22 cellular contexts compared by ENCODE assay signal in genomic region chr7:158926348-158926747, GRCh38.
DNase-seq lines count a peak whose midpoint lies in the region; ATAC-seq and TF ChIP-seq lines count a peak whose summit lies in the region.
"Had no signal": no experiment of that assay in that cellular context is flagged by ENCODE, and none has a peak within 500 bp of the region (broad histone marks: within the 10 kb centered on the region; RNA-seq: fewer than 3 reads in every experiment).

No MANE protein-coding gene starts in this region.

- H2BK120ac ChIP-seq in IMR-90 (ENCODE audit: low read depth, low read length): no peak overlapping the region

- no peak overlapping the region for H2BK20ac ChIP-seq in IMR-90 (ENCODE audit: low read depth, low read length)

- H3K4me3 ChIP-seq in IMR-90 (ENCODE audit: insufficient read depth, low read depth, low read length) (no peak overlapping the region), osteoblast (ENCODE audit: insufficient read depth, low read length) (no peak overlapping the region)
- H3K4me3 ChIP-seq: BLaER1, GM12878 had no signal

- H3K4me2 ChIP-seq in IMR-90 (ENCODE audit: low read depth, low read length): no peak overlapping the region
- no peak overlapping the region for H3K4me2 ChIP-seq in osteoblast (ENCODE audit: insufficient read depth, low read length)
- H3K4me2 ChIP-seq: BLaER1 had no signal

- BruUV-seq in IMR-90 (replicated peaks; lab: Mats Ljungman, UMichigan): no TSS peak

- H3K27ac ChIP-seq in IMR-90 (ENCODE audit: insufficient read depth, low read length) (no peak overlapping the region), osteoblast (ENCODE audit: low read depth, low read length) (no peak overlapping the region)
- H3K27ac ChIP-seq: BLaER1 had no signal

- no peaks in the 10 kb centered on the region for H3K9me3 ChIP-seq in IMR-90 (ENCODE audit: control insufficient read depth, insufficient read depth, low read length)
- H3K9me3 ChIP-seq in osteoblast (ENCODE audit: low read depth, low read length): no peaks in the 10 kb centered on the region
- H3K9me3 ChIP-seq: BE2C, BLaER1 had no signal

- TF ChIP-seq CTCF in IMR-90 (conservative IDR thresholded peaks at IDR 0.05; ENCODE audit: low read depth, low read length): no peak
- no peak for TF ChIP-seq CTCF in osteoblast (IDR thresholded peaks at IDR 0.05; ENCODE audit: extremely low read depth, low read depth, low read length)

- no peak overlapping the region for H3K4ac ChIP-seq in IMR-90 (ENCODE audit: low read depth, low read length)

- no peak for TF ChIP-seq POLR2A in IMR-90 (IDR thresholded peaks at IDR 0.05; ENCODE audit: low read depth, low read length)

- peak overlapping the region; percentile 49 for H2AK9ac ChIP-seq in IMR-90 (replicated peaks; ENCODE audit: low read depth, low read length, poor library complexity)

- TF ChIP-seq RAD21 in IMR-90 (IDR thresholded peaks at IDR 0.05; ENCODE audit: low read length): no peak

- intact Hi-C loops in IMR-90 (cut with micrococcal nuclease): no loop called here

- no peak overlapping the region for H2AK5ac ChIP-seq in IMR-90 (ENCODE audit: low read depth, low read length)

- H3K9ac ChIP-seq in IMR-90 (ENCODE audit: low read depth, low read length): no peak overlapping the region
- H3K9ac ChIP-seq: BLaER1 had no signal

- H3K79me1 ChIP-seq in IMR-90 (ENCODE audit: low read depth in 1 of 2, low read length in 2 of 2): no peaks in the 10 kb centered on the region; a peak in 1 of 4 replicates

- H3K14ac ChIP-seq in IMR-90 (replicated peaks; ENCODE audit: low read depth, low read length): no peak overlapping the region

- no peak overlapping the region for H4K5ac ChIP-seq in IMR-90 (ENCODE audit: low read depth, low read length)

- DNase-seq in HEK293T (ENCODE audit: extremely low spot score) (peak; percentile 3), IMR-90 (no peak), osteoblast (ENCODE audit: insufficient read length, low spot score, missing footprints) (peak; percentile 43), dermis blood vessel endothelial cell (no peak), HCEC 1CT (no peak)
- DNase-seq: 8988T; ACHN; BE2C; C1 segment of cervical spinal cord; CD4-positive, alpha-beta memory T cell; CD4-positive, CD25-positive, alpha-beta regulatory T cell; CD8-positive, alpha-beta memory T cell; COR-L47; DMS 273 treated with DMSO at 0.1 percent for 48 hours; DMS153; DMS53; DMS79; DND-41; EL; GDM1 had no signal

- no peaks in the 10 kb centered on the region for H3K79me2 ChIP-seq in osteoblast (ENCODE audit: insufficient read depth, low read length)

- no peak overlapping the region for H4K91ac ChIP-seq in IMR-90 (ENCODE audit: insufficient read depth, low read depth, low read length)

- CTCF ChIA-PET in HEK293T (lab: Yijun Ruan, JAX): no interaction called here
- CTCF ChIA-PET in IMR-90 (lab: Yijun Ruan, JAX): no interaction called here

- H2BK5ac ChIP-seq in IMR-90 (ENCODE audit: low read depth, low read length, poor library complexity, severe bottlenecking): no peak overlapping the region

- H3K56ac ChIP-seq in IMR-90 (ENCODE audit: extremely low read depth, insufficient read depth, low read length): no peak overlapping the region

- H2BK15ac ChIP-seq in IMR-90 (ENCODE audit: low read depth, low read length): no peak overlapping the region

- H3K18ac ChIP-seq in IMR-90 (ENCODE audit: low read depth, low read length): no peak overlapping the region

- dilution Hi-C loops in IMR-90 (cut with HindIII; ENCODE audit: low sequenced_read_pairs, unreplicated experiment): no loop called here

- H2AFZ ChIP-seq in IMR-90 (replicated peaks; ENCODE audit: low read length, poor library complexity) (no peak overlapping the region), osteoblast (ENCODE audit: low read length) (no peak overlapping the region)

- H3K36me3 ChIP-seq in IMR-90 (ENCODE audit: control insufficient read depth, insufficient read depth, low read length) (peaks cover 51% of the 10 kb centered on the region), osteoblast (ENCODE audit: insufficient read depth, low read length) (peaks cover 31% of the 10 kb centered on the region)

- no peaks in the 10 kb centered on the region for H4K20me1 ChIP-seq in IMR-90 (ENCODE audit: insufficient read depth, low read length)
- H4K20me1 ChIP-seq in osteoblast (ENCODE audit: insufficient read depth, low read length): peaks cover 3% of the 10 kb centered on the region
- H4K20me1 ChIP-seq: BLaER1 had no signal

- no peak overlapping the region for H4K8ac ChIP-seq in IMR-90 (ENCODE audit: low read depth in 2 of 2, low read length in 2 of 2)

- POLR2A ChIA-PET in HEK293T (lab: Yijun Ruan, JAX) (no interaction called here), IMR-90 (lab: Charles Lee; ENCODE audit: unreplicated experiment) (no interaction called here)

- no peak for ATAC-seq in IMR-90 (ENCODE audit: low read depth)
- ATAC-seq: GM12878 had no signal

- in situ Hi-C loops in IMR-90 (cut with MboI; ENCODE audit: low sequenced_read_pairs): no loop called here

- no peaks in the 10 kb centered on the region for H3K27me3 ChIP-seq in IMR-90 (ENCODE audit: control insufficient read depth, insufficient read depth, low read length)
- H3K27me3 ChIP-seq in osteoblast (ENCODE audit: insufficient read depth, low read length): no peaks in the 10 kb centered on the region
- H3K27me3 ChIP-seq: BE2C, BLaER1 had no signal

- H3K9me1 ChIP-seq in IMR-90 (ENCODE audit: insufficient read depth, low read length): no peaks in the 10 kb centered on the region; the same call in 1 of the 2 replicates

- H3K4me1 ChIP-seq in IMR-90 (ENCODE audit: control insufficient read depth, insufficient read depth, low read length) (no peaks in the 10 kb centered on the region), osteoblast (ENCODE audit: insufficient read depth, low read length) (peaks cover 8% of the 10 kb centered on the region)
- H3K4me1 ChIP-seq: BE2C, BLaER1 had no signal

- no peak overlapping the region for H3K23ac ChIP-seq in IMR-90 (ENCODE audit: low read depth, low read length)

- WGBS in IMR-90 (ENCODE audit: extremely low coverage in 2 of 2, insufficient read length in 1 of 2), 2 experiments: 80% methylated on average over 1 of the region's 10 CpGs; no CpG with 5 or more reads in 1 of the 2 experiments

TF ChIP-seq in HEK293T, 16 proteins besides CTCF, POLR2A, EP300 and RAD21:
- TF ChIP-seq FOXM1 (IDR thresholded peaks at IDR 0.05; ENCODE audit: borderline replicate concordance) (no peak), TARDBP (IDR thresholded peaks at IDR 0.05) (no peak), FOXK2 (IDR thresholded peaks at IDR 0.05) (no peak), ZNF384 (IDR thresholded peaks at IDR 0.05) (no peak), CTBP1 (IDR thresholded peaks at IDR 0.05; ENCODE audit: borderline replicate concordance) (no peak)

TF ChIP-seq in IMR-90, 13 proteins besides CTCF, POLR2A, EP300 and RAD21:
- TF ChIP-seq MAFK (IDR thresholded peaks at IDR 0.05; ENCODE audit: low read depth, low read length) (no peak), ELK1 (IDR thresholded peaks at IDR 0.05; ENCODE audit: borderline replicate concordance, low read depth, low read length) (no peak), FOS (IDR thresholded peaks at IDR 0.05; ENCODE audit: low read depth, low read length) (no peak), MXI1 (IDR thresholded peaks at IDR 0.05; ENCODE audit: borderline replicate concordance, low read depth, low read length) (no peak), CHD1 (IDR thresholded peaks at IDR 0.05; ENCODE audit: low read depth, low read length) (no peak), RCOR1 (IDR thresholded peaks at IDR 0.05; ENCODE audit: insufficient replicate concordance, low read length) (no peak), BHLHE40 (IDR thresholded peaks at IDR 0.05; ENCODE audit: low read depth, low read length) (no peak), MAZ (IDR thresholded peaks at IDR 0.05; ENCODE audit: borderline replicate concordance, low read depth, low read length) (no peak), USF2 (IDR thresholded peaks at IDR 0.05; ENCODE audit: low read depth, low read length) (no peak), NFE2L2 (IDR thresholded peaks at IDR 0.05; ENCODE audit: low read depth, low read length) (no peak), RFX5 (IDR thresholded peaks at IDR 0.05; ENCODE audit: low read depth, low read length) (no peak), CEBPB (IDR thresholded peaks at IDR 0.05; ENCODE audit: low read depth, low read length) (no peak), SMC3 (IDR thresholded peaks at IDR 0.05; ENCODE audit: low read depth, low read length) (no peak)

Comparison
In these comparisons a context has a peak if more than half of its experiments do, and no peak if none do; other contexts are left out.
1. DNase-seq: peak in HEK293T (single experiment) and osteoblast (single experiment); none in IMR-90 (single experiment), dermis blood vessel endothelial cell (single experiment) and HCEC 1CT (single experiment).